1 cellular context compared by ENCODE assay signal in genomic region chr6:147202516-147203310, GRCh38.
TF ChIP-seq lines count a peak whose summit lies in the region.

No MANE protein-coding gene starts in this region.

TF ChIP-seq in GM23338, 12 proteins besides CTCF, POLR2A, EP300 and RAD21 (continued from another document):
- TF ChIP-seq, protein P1, sequence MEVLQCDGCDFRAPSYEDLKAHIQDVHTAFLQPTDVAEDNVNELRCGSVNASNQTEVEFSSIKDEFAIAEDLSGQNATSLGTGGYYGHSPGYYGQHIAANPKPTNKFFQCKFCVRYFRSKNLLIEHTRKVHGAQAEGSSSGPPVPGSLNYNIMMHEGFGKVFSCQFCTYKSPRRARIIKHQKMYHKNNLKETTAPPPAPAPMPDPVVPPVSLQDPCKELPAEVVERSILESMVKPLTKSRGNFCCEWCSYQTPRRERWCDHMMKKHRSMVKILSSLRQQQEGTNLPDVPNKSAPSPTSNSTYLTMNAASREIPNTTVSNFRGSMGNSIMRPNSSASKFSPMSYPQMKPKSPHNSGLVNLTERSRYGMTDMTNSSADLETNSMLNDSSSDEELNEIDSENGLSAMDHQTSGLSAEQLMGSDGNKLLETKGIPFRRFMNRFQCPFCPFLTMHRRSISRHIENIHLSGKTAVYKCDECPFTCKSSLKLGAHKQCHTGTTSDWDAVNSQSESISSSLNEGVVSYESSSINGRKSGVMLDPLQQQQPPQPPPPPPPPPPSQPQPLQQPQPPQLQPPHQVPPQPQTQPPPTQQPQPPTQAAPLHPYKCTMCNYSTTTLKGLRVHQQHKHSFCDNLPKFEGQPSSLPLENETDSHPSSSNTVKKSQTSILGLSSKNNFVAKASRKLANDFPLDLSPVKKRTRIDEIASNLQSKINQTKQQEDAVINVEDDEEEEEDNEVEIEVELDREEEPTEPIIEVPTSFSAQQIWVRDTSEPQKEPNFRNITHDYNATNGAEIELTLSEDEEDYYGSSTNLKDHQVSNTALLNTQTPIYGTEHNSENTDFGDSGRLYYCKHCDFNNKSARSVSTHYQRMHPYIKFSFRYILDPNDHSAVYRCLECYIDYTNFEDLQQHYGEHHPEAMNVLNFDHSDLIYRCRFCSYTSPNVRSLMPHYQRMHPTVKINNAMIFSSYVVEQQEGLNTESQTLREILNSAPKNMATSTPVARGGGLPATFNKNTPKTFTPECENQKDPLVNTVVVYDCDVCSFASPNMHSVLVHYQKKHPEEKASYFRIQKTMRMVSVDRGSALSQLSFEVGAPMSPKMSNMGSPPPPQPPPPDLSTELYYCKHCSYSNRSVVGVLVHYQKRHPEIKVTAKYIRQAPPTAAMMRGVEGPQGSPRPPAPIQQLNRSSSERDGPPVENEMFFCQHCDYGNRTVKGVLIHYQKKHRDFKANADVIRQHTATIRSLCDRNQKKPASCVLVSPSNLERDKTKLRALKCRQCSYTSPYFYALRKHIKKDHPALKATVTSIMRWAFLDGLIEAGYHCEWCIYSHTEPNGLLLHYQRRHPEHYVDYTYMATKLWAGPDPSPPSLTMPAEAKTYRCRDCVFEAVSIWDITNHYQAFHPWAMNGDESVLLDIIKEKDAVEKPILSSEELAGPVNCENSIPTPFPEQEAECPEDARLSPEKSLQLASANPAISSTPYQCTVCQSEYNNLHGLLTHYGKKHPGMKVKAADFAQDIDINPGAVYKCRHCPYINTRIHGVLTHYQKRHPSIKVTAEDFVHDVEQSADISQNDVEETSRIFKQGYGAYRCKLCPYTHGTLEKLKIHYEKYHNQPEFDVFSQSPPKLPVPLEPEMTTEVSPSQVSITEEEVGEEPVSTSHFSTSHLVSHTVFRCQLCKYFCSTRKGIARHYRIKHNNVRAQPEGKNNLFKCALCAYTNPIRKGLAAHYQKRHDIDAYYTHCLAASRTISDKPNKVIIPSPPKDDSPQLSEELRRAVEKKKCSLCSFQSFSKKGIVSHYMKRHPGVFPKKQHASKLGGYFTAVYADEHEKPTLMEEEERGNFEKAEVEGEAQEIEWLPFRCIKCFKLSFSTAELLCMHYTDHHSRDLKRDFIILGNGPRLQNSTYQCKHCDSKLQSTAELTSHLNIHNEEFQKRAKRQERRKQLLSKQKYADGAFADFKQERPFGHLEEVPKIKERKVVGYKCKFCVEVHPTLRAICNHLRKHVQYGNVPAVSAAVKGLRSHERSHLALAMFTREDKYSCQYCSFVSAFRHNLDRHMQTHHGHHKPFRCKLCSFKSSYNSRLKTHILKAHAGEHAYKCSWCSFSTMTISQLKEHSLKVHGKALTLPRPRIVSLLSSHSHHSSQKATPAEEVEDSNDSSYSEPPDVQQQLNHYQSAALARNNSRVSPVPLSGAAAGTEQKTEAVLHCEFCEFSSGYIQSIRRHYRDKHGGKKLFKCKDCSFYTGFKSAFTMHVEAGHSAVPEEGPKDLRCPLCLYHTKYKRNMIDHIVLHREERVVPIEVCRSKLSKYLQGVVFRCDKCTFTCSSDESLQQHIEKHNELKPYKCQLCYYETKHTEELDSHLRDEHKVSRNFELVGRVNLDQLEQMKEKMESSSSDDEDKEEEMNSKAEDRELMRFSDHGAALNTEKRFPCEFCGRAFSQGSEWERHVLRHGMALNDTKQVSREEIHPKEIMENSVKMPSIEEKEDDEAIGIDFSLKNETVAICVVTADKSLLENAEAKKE (CRISPR knock-in tag; IDR thresholded peaks at IDR 0.05), result no peak
- TF ChIP-seq STAT1 (IDR thresholded peaks at IDR 0.05; ENCODE audit: unreplicated experiment) (no peak), EZH2phosphoT487 (IDR thresholded peaks at IDR 0.05; ENCODE audit: unreplicated experiment) (no peak)
